22 cellular contexts compared by ENCODE assay signal in genomic region chr6:105072799-105073199, GRCh38.
DNase-seq lines count a peak whose midpoint lies in the region; ATAC-seq and TF ChIP-seq lines count a peak whose summit lies in the region.
"Had no signal": no experiment of that assay in that cellular context is flagged by ENCODE, and none has a peak within 500 bp of the region (broad histone marks: within the 10 kb centered on the region; RNA-seq: fewer than 3 reads in every experiment).

No MANE protein-coding gene starts in this region.

- H3K4me3 ChIP-seq in breast epithelium: no peak overlapping the region
- no peak overlapping the region for H3K4me3 ChIP-seq in effector memory CD4-positive, alpha-beta T cell (ENCODE audit: insufficient read depth, low read depth, low read length, poor library complexity, severe bottlenecking)
- H3K4me3 ChIP-seq: adrenal gland, GM12878, heart left ventricle, Peyer's patch had no signal

- no peaks in the 10 kb centered on the region for H3K4me1 ChIP-seq in breast epithelium
- H3K4me1 ChIP-seq in effector memory CD4-positive, alpha-beta T cell (ENCODE audit: control insufficient read depth, insufficient read depth, low read length, poor library complexity, severe bottlenecking): no peaks in the 10 kb centered on the region
- H3K4me1 ChIP-seq: adrenal gland, Peyer's patch had no signal

- H3K36me3 ChIP-seq in breast epithelium: no peaks in the 10 kb centered on the region
- no peaks in the 10 kb centered on the region for H3K36me3 ChIP-seq in effector memory CD4-positive, alpha-beta T cell (ENCODE audit: control insufficient read depth, insufficient read depth, low read length)
- H3K36me3 ChIP-seq: adrenal gland, heart left ventricle, Peyer's patch had no signal

- H3K4me3 Mint-ChIP-seq in MCF 10A (ENCODE audit: unreplicated experiment): no peak overlapping the region
- no peak overlapping the region for H3K4me3 Mint-ChIP-seq in stimulated activated effector memory CD8-positive, alpha-beta T cell treated with anti-CD3 and anti-CD28 coated beads, Interleukin-12 subunit alpha, Interleukin-12 subunit beta, amount 100 ng/mL, for 72 hours
- H3K4me3 Mint-ChIP-seq: CD8-positive, alpha-beta T cell; endodermal cell; memory B cell; neural crest cell; T-cell had no signal

- no peaks in the 10 kb centered on the region for H3K27me3 ChIP-seq in breast epithelium
- peaks cover 6% of the 10 kb centered on the region for H3K27me3 ChIP-seq in effector memory CD4-positive, alpha-beta T cell (replicated peaks; ENCODE audit: control insufficient read depth, insufficient read depth, low read length, poor library complexity, severe bottlenecking)
- H3K27me3 ChIP-seq: adrenal gland, Peyer's patch had no signal

- BruUV-seq in MCF 10A (replicated peaks; lab: Mats Ljungman, UMichigan): no TSS peak

- POLR2A ChIA-PET in MCF 10A (lab: Yijun Ruan, JAX): interaction anchor here (0.6 to 1.5 kb wide), 2 partner anchors 75 to 98 kb away, joined by 3 read pairs; no protein-coding TSS in a partner anchor

- DNase-seq in MCF 10A (ENCODE audit: unreplicated experiment): peak; percentile 88
- no peak for DNase-seq in breast epithelium (ENCODE audit: low spot score in 2 of 2)
- DNase-seq in RKO (ENCODE audit: low spot score): peak; percentile 13
- DNase-seq in fibroblast of gingiva (ENCODE audit: low read depth): peak; percentile 40
- DNase-seq in stimulated activated effector memory CD8-positive, alpha-beta T cell treated with anti-CD3 and anti-CD28 coated beads, Interleukin-12 subunit alpha, Interleukin-12 subunit beta, amount 100 ng/mL, for 72 hours (ENCODE audit: low spot score in 2 of 2): no peak
- DNase-seq in substantia nigra (lab: John Stamatoyannopoulos, UW): no peak
- DNase-seq in effector memory CD4-positive, alpha-beta T cell: no peak
- no peak for DNase-seq in NCI-H2196 treated with DMSO at 0.1 percent for 48 hours (lab: John Stamatoyannopoulos, UW; ENCODE audit: unreplicated experiment)
- DNase-seq: adrenal gland; CD8-positive, alpha-beta T cell; cerebellar nuclear complex; endodermal cell; heart left ventricle; MV-4-11; NCI-H2081 treated with DMSO at 0.1 percent for 48 hours; NCI-H526 treated with DMSO at 0.1 percent for 48 hours; Peyer's patch; stimulated activated CD4-positive, alpha-beta T cell treated with anti-CD3 and anti-CD28 coated beads, Interleukin-15, amount 100 ng/mL, for 24 hours; T-cell had no signal

- no peak overlapping the region for H3K27ac ChIP-seq in breast epithelium
- H3K27ac ChIP-seq in substantia nigra (ENCODE audit: low read depth, low read length, poor library complexity, severe bottlenecking): no peak overlapping the region
- no peak overlapping the region for H3K27ac ChIP-seq in effector memory CD4-positive, alpha-beta T cell (ENCODE audit: insufficient read depth, low read length, poor library complexity, severe bottlenecking)
- H3K27ac ChIP-seq: adrenal gland, heart left ventricle, Peyer's patch had no signal

- intact Hi-C loops in MCF 10A (cut with micrococcal nuclease) (no loop called here), breast epithelium (cut with DNase I; ENCODE audit: low total_unique reads) (no loop called here)

- no peaks in the 10 kb centered on the region for H3K36me3 Mint-ChIP-seq in MCF 10A (ENCODE audit: insufficient read depth, unreplicated experiment)
- H3K36me3 Mint-ChIP-seq in stimulated activated effector memory CD8-positive, alpha-beta T cell treated with anti-CD3 and anti-CD28 coated beads, Interleukin-12 subunit alpha, Interleukin-12 subunit beta, amount 100 ng/mL, for 72 hours: no peaks in the 10 kb centered on the region
- H3K36me3 Mint-ChIP-seq: CD8-positive, alpha-beta T cell; memory B cell; T-cell had no signal

- TF ChIP-seq CTCF in MCF 10A (IDR thresholded peaks at IDR 0.05; ENCODE audit: unreplicated experiment): no peak
- TF ChIP-seq CTCF in breast epithelium (IDR thresholded peaks at IDR 0.05): no peak

- peaks cover 6% of the 10 kb centered on the region for H3K27me3 Mint-ChIP-seq in MCF 10A (ENCODE audit: insufficient read depth, unreplicated experiment)

- H3K9me3 Mint-ChIP-seq in MCF 10A (ENCODE audit: unreplicated experiment): no peaks in the 10 kb centered on the region
- H3K9me3 Mint-ChIP-seq in stimulated activated effector memory CD8-positive, alpha-beta T cell treated with anti-CD3 and anti-CD28 coated beads, Interleukin-12 subunit alpha, Interleukin-12 subunit beta, amount 100 ng/mL, for 72 hours: no peaks in the 10 kb centered on the region
- H3K9me3 Mint-ChIP-seq: CD8-positive, alpha-beta T cell; endodermal cell; memory B cell; neural crest cell; T-cell had no signal

- no peaks in the 10 kb centered on the region for H3K9me3 ChIP-seq in breast epithelium
- H3K9me3 ChIP-seq in effector memory CD4-positive, alpha-beta T cell (ENCODE audit: control insufficient read depth, low read length): no peaks in the 10 kb centered on the region
- H3K9me3 ChIP-seq: adrenal gland, heart left ventricle, Peyer's patch had no signal

- CTCF ChIA-PET in MCF 10A (lab: Yijun Ruan, JAX): interaction anchor here (1.0 to 1.4 kb wide), 2 partner anchors 13 to 283 kb away, joined by 3 read pairs; no protein-coding TSS in a partner anchor

- peaks cover 15% of the 10 kb centered on the region for H3K4me1 Mint-ChIP-seq in MCF 10A (ENCODE audit: insufficient read depth, unreplicated experiment)
- no peaks in the 10 kb centered on the region for H3K4me1 Mint-ChIP-seq in stimulated activated effector memory CD8-positive, alpha-beta T cell treated with anti-CD3 and anti-CD28 coated beads, Interleukin-12 subunit alpha, Interleukin-12 subunit beta, amount 100 ng/mL, for 72 hours
- H3K4me1 Mint-ChIP-seq: memory B cell, T-cell had no signal

- TF ChIP-seq POLR2A in breast epithelium (IDR thresholded peaks at IDR 0.05): no peak

- peak overlapping the region; percentile 86 for H3K27ac Mint-ChIP-seq in MCF 10A (ENCODE audit: low read depth, unreplicated experiment)
- no peak overlapping the region for H3K27ac Mint-ChIP-seq in stimulated activated effector memory CD8-positive, alpha-beta T cell treated with anti-CD3 and anti-CD28 coated beads, Interleukin-12 subunit alpha, Interleukin-12 subunit beta, amount 100 ng/mL, for 72 hours
- H3K27ac Mint-ChIP-seq: CD8-positive, alpha-beta T cell; endodermal cell; memory B cell; T-cell had no signal

- ATAC-seq in stimulated activated effector memory CD8-positive, alpha-beta T cell treated with anti-CD3 and anti-CD28 coated beads, Interleukin-12 subunit alpha, Interleukin-12 subunit beta, amount 100 ng/mL, for 72 hours: peak; percentile 65
- ATAC-seq: CD8-positive, alpha-beta T cell; GM12878; heart left ventricle; T-cell had no signal

Comparison
In these comparisons a context has a peak if more than half of its experiments do, and no peak if none do; other contexts are left out.
1. DNase-seq: peak in MCF 10A (single experiment), RKO (single experiment) and fibroblast of gingiva (single experiment); none in breast epithelium (0 of 2), stimulated activated effector memory CD8-positive, alpha-beta T cell treated with anti-CD3 and anti-CD28 coated beads, Interleukin-12 subunit alpha, Interleukin-12 subunit beta, amount 100 ng/mL, for 72 hours (0 of 2), substantia nigra (0 of 49), effector memory CD4-positive, alpha-beta T cell (0 of 3) and NCI-H2196 treated with DMSO at 0.1 percent for 48 hours (single experiment).